Comparison of ENCODE assay signal across 35 cellular contexts in the genomic region with DNA sequence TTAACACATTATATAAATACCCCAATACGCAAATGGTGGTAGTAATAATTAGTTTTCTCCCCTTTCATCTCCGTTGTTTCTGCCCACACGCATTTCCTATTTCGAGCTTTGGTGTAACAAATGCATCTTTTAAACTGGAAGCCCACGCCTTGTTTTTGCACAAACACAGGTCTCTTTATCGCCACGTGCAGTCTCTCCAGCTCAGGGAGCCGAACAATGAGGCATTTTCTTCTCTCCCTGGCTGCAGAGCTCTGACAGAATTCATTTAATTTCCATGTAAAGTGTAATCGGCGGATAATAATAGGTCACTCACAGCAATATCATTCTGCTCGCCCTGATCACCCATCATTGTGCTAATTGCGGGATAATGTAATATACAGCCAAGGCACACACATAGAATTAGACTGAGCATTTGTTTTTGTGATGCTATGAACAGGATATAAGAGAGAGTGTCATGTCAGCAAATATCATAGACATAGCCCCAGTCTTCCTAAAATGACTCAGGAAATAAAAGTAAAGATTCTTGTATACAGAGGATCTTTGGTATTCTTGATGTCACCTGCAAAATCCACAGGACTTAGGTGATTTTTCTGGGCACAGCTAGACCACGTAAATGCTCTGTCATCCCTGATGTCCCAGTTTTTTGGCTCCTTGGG.
DNase-seq lines count a peak whose midpoint lies in the region; ATAC-seq, FAIRE-seq and TF ChIP-seq lines count a peak whose summit lies in the region.
"Had no signal": no experiment of that assay in that cellular context is flagged by ENCODE, and none has a peak within 500 bp of the region (broad histone marks: within the 10 kb centered on the region; RNA-seq: fewer than 3 reads in every experiment).

No MANE protein-coding gene starts in this region.

- H3K9ac ChIP-seq in HepG2 (ENCODE audit: insufficient read depth, low read depth, low read length) (no peak overlapping the region), H1 (replicated peaks in 1 of 4; ENCODE audit: extremely low read depth in 1 of 4, low read depth in 3 of 4, low read length in 3 of 4) (no peak overlapping the region)

- FAIRE-seq in HepG2 (lab: Jason Lieb, UNC), result no peak
- FAIRE-seq in H1 (lab: Jason Lieb, UNC), result no peak
- FAIRE-seq: GM12891 had no signal

- H3K4ac ChIP-seq in H1 (replicated peaks; ENCODE audit: insufficient read length, low read depth, low read length), result no peak overlapping the region

- no peak overlapping the region for H2AK5ac ChIP-seq in H1 (ENCODE audit: low read depth, low read length)

- H3K4me1 Mint-ChIP-seq in activated CD8-positive, alpha-beta T cell treated with anti-CD3 and anti-CD28 coated beads for 36 hours (ENCODE audit: low read depth), result no peaks in the 10 kb centered on the region
- H3K4me1 Mint-ChIP-seq: stimulated activated effector memory CD8-positive, alpha-beta T cell treated with anti-CD3 and anti-CD28 coated beads, Interleukin-12 subunit alpha, Interleukin-12 subunit beta, amount 100 ng/mL, for 72 hours had no signal

- no peaks in the 10 kb centered on the region for H3K27me3 Mint-ChIP-seq in activated CD8-positive, alpha-beta T cell treated with anti-CD3 and anti-CD28 coated beads for 36 hours
- H3K27me3 Mint-ChIP-seq: activated CD4-positive, alpha-beta memory T cell treated with anti-CD3 and anti-CD28 coated beads for 36 hours had no signal

- H3K9me3 Mint-ChIP-seq in activated CD8-positive, alpha-beta T cell treated with anti-CD3 and anti-CD28 coated beads for 36 hours, result peaks cover 8% of the 10 kb centered on the region

- H3K36me3 Mint-ChIP-seq in activated CD8-positive, alpha-beta T cell treated with anti-CD3 and anti-CD28 coated beads for 36 hours (ENCODE audit: low read depth), result no peaks in the 10 kb centered on the region
- H3K36me3 Mint-ChIP-seq: activated CD4-positive, alpha-beta memory T cell treated with anti-CD3 and anti-CD28 coated beads for 36 hours; CD8-positive, alpha-beta T cell; stimulated activated effector memory CD8-positive, alpha-beta T cell treated with anti-CD3 and anti-CD28 coated beads, Interleukin-12 subunit alpha, Interleukin-12 subunit beta, amount 100 ng/mL, for 72 hours had no signal

- in situ Hi-C loops in HepG2 (cut with HindIII; ENCODE audit: extremely low pct_ligation_motif_present, low pct_unique_long_range_greater_than_20kb), result no loop called here

- no peak overlapping the region for H3K23ac ChIP-seq in H1 (ENCODE audit: insufficient read length)

- H3K4me2 ChIP-seq in HepG2 (ENCODE audit: low read depth, low read length) (no peak overlapping the region), H1 (ENCODE audit: insufficient read depth in 1 of 2, low read depth in 2 of 2, low read length in 2 of 2) (no peak overlapping the region)
- H3K4me2 ChIP-seq: hepatocyte had no signal

- ATAC-seq in HepG2 (no peak), right lobe of liver (no peak), GM21737 (IDR thresholded peaks at IDR 0.05; ENCODE audit: unreplicated experiment) (no peak)
- no peak for ATAC-seq in activated CD8-positive, alpha-beta T cell treated with anti-CD3 and anti-CD28 coated beads for 36 hours
- ATAC-seq: body of pancreas; CD8-positive, alpha-beta T cell; left lobe of liver; stimulated activated effector memory CD8-positive, alpha-beta T cell treated with anti-CD3 and anti-CD28 coated beads, Interleukin-12 subunit alpha, Interleukin-12 subunit beta, amount 100 ng/mL, for 72 hours had no signal

- POLR2A ChIA-PET in HepG2 (lab: Yijun Ruan, JAX), result no interaction called here
- POLR2A ChIA-PET in H1 (lab: Charles Lee; ENCODE audit: partially characterized antibody), result no interaction called here
- POLR2A ChIA-PET in activated CD8-positive, alpha-beta T cell treated with anti-CD3 and anti-CD28 coated beads for 36 hours (lab: Charles Lee), result no interaction called here

- no peak overlapping the region for H4K5ac ChIP-seq in H1 (ENCODE audit: insufficient read length, low read depth, low read length)

- H3K27ac ChIP-seq in HepG2 (ENCODE audit: extremely low read length, insufficient read depth, low read length) (no peak overlapping the region), right lobe of liver (no peak overlapping the region), H1 (ENCODE audit: low read depth, low read length) (no peak overlapping the region), ovary (no peak overlapping the region)
- H3K27ac ChIP-seq: body of pancreas, esophagus muscularis mucosa, hepatocyte, HL-60, Peyer's patch, prostate gland, upper lobe of left lung had no signal

- H3K27me3 ChIP-seq in HepG2 (ENCODE audit: control insufficient read depth in 1 of 2, insufficient read depth in 2 of 2, low read length in 2 of 2) (no peaks in the 10 kb centered on the region), right lobe of liver (no peaks in the 10 kb centered on the region), H1 (replicated peaks in 1 of 4; ENCODE audit: control insufficient read depth in 3 of 4, extremely low read depth in 1 of 4, insufficient read depth in 3 of 4, low read length in 3 of 4) (no peaks in the 10 kb centered on the region), ovary (no peaks in the 10 kb centered on the region)
- H3K27me3 ChIP-seq: body of pancreas, esophagus muscularis mucosa, hepatocyte, Peyer's patch, upper lobe of left lung had no signal

- no peak overlapping the region for H2BK12ac ChIP-seq in H1 (ENCODE audit: low read depth, low read length)

- TF ChIP-seq EP300 in HepG2 (IDR thresholded peaks at IDR 0.05; ENCODE audit: low read depth in 2 of 2, low read length in 2 of 2), result no peak
- TF ChIP-seq EP300 in HepG2 (CRISPR knock-in tag; IDR thresholded peaks at IDR 0.05; ENCODE audit: borderline replicate concordance), result no peak
- no peak for TF ChIP-seq EP300 in H1 (IDR thresholded peaks at IDR 0.05; ENCODE audit: borderline replicate concordance in 1 of 2, low read depth in 2 of 2, low read length in 2 of 2)
- no peak for TF ChIP-seq EP300 in ovary (IDR thresholded peaks at IDR 0.05)

- H4K20me1 ChIP-seq in HepG2 (ENCODE audit: insufficient read depth, low read length) (no peaks in the 10 kb centered on the region), H1 (replicated peaks in 1 of 2; ENCODE audit: control insufficient read depth in 1 of 2, insufficient read depth in 2 of 2, low read length in 2 of 2) (no peaks in the 10 kb centered on the region)

- H3K79me2 ChIP-seq in HepG2 (ENCODE audit: insufficient read depth, low read length) (no peaks in the 10 kb centered on the region), H1 (ENCODE audit: control insufficient read depth in 1 of 2, insufficient read depth in 2 of 2, low read length in 2 of 2) (no peaks in the 10 kb centered on the region)
- H3K79me2 ChIP-seq: hepatocyte had no signal

- no peak overlapping the region for H3K56ac ChIP-seq in H1 (replicated peaks; ENCODE audit: insufficient read length, low read depth, low read length)

- TF ChIP-seq RAD21 in HepG2 (CRISPR knock-in tag; IDR thresholded peaks at IDR 0.05), result no peak
- no peak for TF ChIP-seq RAD21 in H1 (IDR thresholded peaks at IDR 0.05 in 1 of 2, conservative IDR thresholded peaks at IDR 0.05 in 1 of 2; ENCODE audit: low read depth in 2 of 2, low read length in 2 of 2)

- no peaks in the 10 kb centered on the region for H3K79me1 ChIP-seq in H1 (ENCODE audit: low read depth, low read length)

- H3K9me3 ChIP-seq in HepG2 (ENCODE audit: low read length), result peaks cover 8% of the 10 kb centered on the region; the same call in 1 of the 2 replicates
- H3K9me3 ChIP-seq in right lobe of liver, result no peaks in the 10 kb centered on the region
- H3K9me3 ChIP-seq in H1 (ENCODE audit: insufficient read depth in 2 of 2, low read depth in 1 of 2, low read length in 1 of 2), result no peaks in the 10 kb centered on the region
- H3K9me3 ChIP-seq in ovary, result no peaks in the 10 kb centered on the region
- H3K9me3 ChIP-seq: body of pancreas, Peyer's patch, prostate gland, upper lobe of left lung had no signal

- no peak overlapping the region for H3K27ac Mint-ChIP-seq in activated CD8-positive, alpha-beta T cell treated with anti-CD3 and anti-CD28 coated beads for 36 hours
- H3K27ac Mint-ChIP-seq: activated CD4-positive, alpha-beta memory T cell treated with anti-CD3 and anti-CD28 coated beads for 36 hours; activated naive CD4-positive, alpha-beta T cell treated with anti-CD3 and anti-CD28 coated beads for 36 hours; activated T-helper 1 cell treated with anti-CD3 and anti-CD28 coated beads, Interleukin-12 subunit alpha, Interleukin-12 subunit beta, Interleukin-2, Interleukin-4 antibody, amounts not matched to agents 30 ng/mL and 10 ng/mL and 1 ng/mL, durations not matched to agents 14 hours and 24 hours and 36 hours; CD8-positive, alpha-beta T cell; H9; stimulated activated effector memory CD8-positive, alpha-beta T cell treated with anti-CD3 and anti-CD28 coated beads, Interleukin-12 subunit alpha, Interleukin-12 subunit beta, amount 100 ng/mL, for 72 hours; T-helper 2 cell treated with Interferon-gamma antibody and Interleukin-4, amounts not matched to agents 5 μg/mL and 100 μg/mL, for 36 hours had no signal

- no peak overlapping the region for H3K4me3 Mint-ChIP-seq in activated CD8-positive, alpha-beta T cell treated with anti-CD3 and anti-CD28 coated beads for 36 hours
- H3K4me3 Mint-ChIP-seq: activated CD4-positive, alpha-beta memory T cell treated with anti-CD3 and anti-CD28 coated beads for 36 hours; activated naive CD4-positive, alpha-beta T cell treated with anti-CD3 and anti-CD28 coated beads for 36 hours; activated T-helper 1 cell treated with anti-CD3 and anti-CD28 coated beads, Interleukin-12 subunit alpha, Interleukin-12 subunit beta, Interleukin-2, Interleukin-4 antibody, amounts not matched to agents 30 ng/mL and 10 ng/mL and 1 ng/mL, durations not matched to agents 14 hours and 24 hours and 36 hours; CD8-positive, alpha-beta T cell; H9; stimulated activated effector memory CD8-positive, alpha-beta T cell treated with anti-CD3 and anti-CD28 coated beads, Interleukin-12 subunit alpha, Interleukin-12 subunit beta, amount 100 ng/mL, for 72 hours; T-helper 2 cell treated with Interferon-gamma antibody and Interleukin-4, amounts not matched to agents 5 μg/mL and 100 μg/mL, for 36 hours had no signal

- H3K14ac ChIP-seq in H1 (ENCODE audit: insufficient read length), result no peak overlapping the region

- TF ChIP-seq CTCF in HepG2 (CRISPR knock-in tag; IDR thresholded peaks at IDR 0.05) (no peak), right lobe of liver (IDR thresholded peaks at IDR 0.05) (no peak), H1 (IDR thresholded peaks at IDR 0.05; ENCODE audit: control extremely low read depth in 1 of 3, insufficient read depth in 1 of 3, low read depth in 1 of 3, low read length in 3 of 3) (no peak), ovary (IDR thresholded peaks at IDR 0.05) (no peak)
- no peak for TF ChIP-seq CTCF in activated CD8-positive, alpha-beta T cell treated with anti-CD3 and anti-CD28 coated beads for 36 hours (IDR thresholded peaks at IDR 0.05)

- 0 out of 2 replicates have a peak overlapping the region, but pooled peaks have one; percentile 41 for H2BK20ac ChIP-seq in H1 (ENCODE audit: low read length)

- H4K91ac ChIP-seq in H1 (replicated peaks; ENCODE audit: insufficient read length, low read length), result no peak overlapping the region

- H3K36me3 ChIP-seq in HepG2 (replicated peaks in 1 of 2; ENCODE audit: control insufficient read depth in 1 of 2, insufficient read depth in 2 of 2, low read length in 2 of 2) (no peaks in the 10 kb centered on the region), right lobe of liver (no peaks in the 10 kb centered on the region), H1 (ENCODE audit: control insufficient read depth in 2 of 4, insufficient read depth in 4 of 4, low read length in 3 of 4) (no peaks in the 10 kb centered on the region), ovary (no peaks in the 10 kb centered on the region)
- H3K36me3 ChIP-seq: esophagus muscularis mucosa, Peyer's patch, prostate gland, upper lobe of left lung had no signal

- H3K23me2 ChIP-seq in H1 (ENCODE audit: low read depth, low read length), result no peaks in the 10 kb centered on the region

- H2BK5ac ChIP-seq in H1 (ENCODE audit: low read depth, low read length), result no peak overlapping the region

- WGBS in HepG2 (ENCODE audit: low lambda C conversion rate), result 9% methylated on average over 13 of the region's 13 CpGs
- WGBS in right lobe of liver (ENCODE audit: insufficient coverage, low coverage, low lambda C conversion rate, missing lambda C conversion rate), result 43% methylated on average over 13 of the region's 13 CpGs
- 86% methylated on average over 13 of the region's 13 CpGs; no CpG with 5 or more reads in 1 of the 2 experiments for WGBS in H1 (ENCODE audit: extremely low coverage in 1 of 2, insufficient coverage in 1 of 2, insufficient read length in 1 of 2, insufficient replicate concordance in 2 of 2, low coverage in 1 of 2, low lambda C conversion rate in 2 of 2, missing lambda C conversion rate in 1 of 2), 2 experiments
- WGBS in ovary, 3 donors, result 81 to 85% (median 84%) methylated on average over 13 of the region's 13 CpGs

- no peak overlapping the region for H4K8ac ChIP-seq in H1 (ENCODE audit: extremely low read depth, insufficient read depth, low read length)

- no TSS peak for BruUV-seq in HepG2 (replicated peaks; lab: Mats Ljungman, UMichigan)

- no peaks in the 10 kb centered on the region for H3K4me1 ChIP-seq in HepG2 (ENCODE audit: insufficient read depth, low read length)
- H3K4me1 ChIP-seq in right lobe of liver, result no peaks in the 10 kb centered on the region
- H3K4me1 ChIP-seq in H1 (replicated peaks in 1 of 4; ENCODE audit: control insufficient read depth in 3 of 4, insufficient read depth in 4 of 4, low read length in 3 of 4), result peaks cover 0 to under 1% (median 0%) of the 10 kb centered on the region in 4 experiments; a peak in 3 of 7 replicates
- no peaks in the 10 kb centered on the region for H3K4me1 ChIP-seq in ovary (ENCODE audit: insufficient read depth)
- H3K4me1 ChIP-seq: body of pancreas, esophagus muscularis mucosa, Peyer's patch, prostate gland, upper lobe of left lung had no signal

- no peak overlapping the region for H2AFZ ChIP-seq in HepG2 (ENCODE audit: low read length)
- H2AFZ ChIP-seq in H1 (ENCODE audit: low read length), result no peak overlapping the region
- H2AFZ ChIP-seq: hepatocyte had no signal

- no peak for TF ChIP-seq POLR2A in HepG2 (IDR thresholded peaks at IDR 0.05; ENCODE audit: insufficient read depth in 1 of 2, low read depth in 2 of 2, low read length in 2 of 2)
- no peak for TF ChIP-seq POLR2A in right lobe of liver (IDR thresholded peaks at IDR 0.05)
- TF ChIP-seq POLR2A in H1 (IDR thresholded peaks at IDR 0.05; ENCODE audit: control extremely low read depth in 1 of 2, low read depth in 2 of 2, low read length in 2 of 2), result no peak
- no peak for TF ChIP-seq POLR2A in ovary (IDR thresholded peaks at IDR 0.05)

- H2BK120ac ChIP-seq in H1 (replicated peaks; ENCODE audit: low read depth, low read length), result no peak overlapping the region

- intact Hi-C loops in HepG2 (cut with micrococcal nuclease; ENCODE audit: unreplicated experiment), result no loop called here
- intact Hi-C loops in right lobe of liver (cut with DNase I), result no loop called here
- intact Hi-C loops in ovary (cut with DNase I), result no loop called here
- intact Hi-C loops in activated CD8-positive, alpha-beta T cell treated with anti-CD3 and anti-CD28 coated beads for 36 hours (cut with micrococcal nuclease), result no loop called here

- DNase-seq in HepG2 (ENCODE audit: low spot score) (no peak), right lobe of liver (no peak), H1 (ENCODE audit: low read depth in 1 of 2, low spot score in 2 of 2) (no peak), nucleus accumbens (lab: John Stamatoyannopoulos, UW) (peak in 36 of 56 donors; percentile 4 to 75 (median 26)), ovary (no peak), EL (no peak)
- DNase-seq in activated CD8-positive, alpha-beta T cell treated with anti-CD3 and anti-CD28 coated beads for 36 hours, result no peak
- DNase-seq: activated CD4-positive, alpha-beta memory T cell treated with anti-CD3 and anti-CD28 coated beads for 36 hours; activated CD4-positive, alpha-beta T cell treated with anti-CD3 and anti-CD28 coated beads for 1 hour; activated CD8-positive, alpha-beta memory T cell treated with anti-CD3 and anti-CD28 coated beads, Interleukin-2, amount 50 U/mL, for 4 hours; activated naive CD4-positive, alpha-beta T cell treated with anti-CD3 and anti-CD28 coated beads for 36 hours; AML-193; body of pancreas; CD8-positive, alpha-beta T cell; cerebellar nuclear complex; foreskin fibroblast; H9; Karpas-422; mesendoderm; NCI-H1417 treated with DMSO at 0.1 percent for 48 hours; NCI-H2029 treated with DMSO at 0.1 percent for 48 hours; NCI-H524 treated with DMSO at 0.1 percent for 48 hours; Peyer's patch; SHP77 treated with DMSO at 0.1 percent for 48 hours had no signal

- CTCF ChIA-PET in HepG2 (lab: Yijun Ruan, JAX; ENCODE audit: low intra/inter-chr PET ratio, low total read pairs) (no interaction called here), H1 (lab: Charles Lee; ENCODE audit: partially characterized antibody) (interaction anchor here (1.2 kb wide), 1 partner anchor 704 kb away, joined by 3 read pairs; no protein-coding TSS in a partner anchor)
- CTCF ChIA-PET in activated CD8-positive, alpha-beta T cell treated with anti-CD3 and anti-CD28 coated beads for 36 hours (lab: Charles Lee), result no interaction called here

- no peak overlapping the region for H3K4me3 ChIP-seq in HepG2 (replicated peaks in 1 of 3; ENCODE audit: insufficient read depth in 1 of 3, low read depth in 2 of 3, low read length in 3 of 3)
- H3K4me3 ChIP-seq in right lobe of liver, result no peak overlapping the region
- H3K4me3 ChIP-seq in H1 (ENCODE audit: extremely low read depth in 1 of 4, insufficient read depth in 2 of 4, low read depth in 3 of 4, low read length in 4 of 4), result no peak overlapping the region
- no peak overlapping the region for H3K4me3 ChIP-seq in ovary
- H3K4me3 ChIP-seq: body of pancreas, esophagus muscularis mucosa, hepatocyte, Peyer's patch, prostate gland, upper lobe of left lung had no signal

- H3K18ac ChIP-seq in H1 (ENCODE audit: extremely low read depth, low read length), result no peak overlapping the region

- H2BK15ac ChIP-seq in H1 (ENCODE audit: low read length), result no peak overlapping the region

Comparison
In these comparisons a context has a peak if more than half of its experiments do, and no peak if none do; other contexts are left out.
1. DNase-seq: peak in nucleus accumbens (36 of 56); none in HepG2 (single experiment), right lobe of liver (0 of 3), H1 (0 of 2), ovary (0 of 5), EL (single experiment) and activated CD8-positive, alpha-beta T cell treated with anti-CD3 and anti-CD28 coated beads for 36 hours (single experiment).